In the genomic region with DNA sequence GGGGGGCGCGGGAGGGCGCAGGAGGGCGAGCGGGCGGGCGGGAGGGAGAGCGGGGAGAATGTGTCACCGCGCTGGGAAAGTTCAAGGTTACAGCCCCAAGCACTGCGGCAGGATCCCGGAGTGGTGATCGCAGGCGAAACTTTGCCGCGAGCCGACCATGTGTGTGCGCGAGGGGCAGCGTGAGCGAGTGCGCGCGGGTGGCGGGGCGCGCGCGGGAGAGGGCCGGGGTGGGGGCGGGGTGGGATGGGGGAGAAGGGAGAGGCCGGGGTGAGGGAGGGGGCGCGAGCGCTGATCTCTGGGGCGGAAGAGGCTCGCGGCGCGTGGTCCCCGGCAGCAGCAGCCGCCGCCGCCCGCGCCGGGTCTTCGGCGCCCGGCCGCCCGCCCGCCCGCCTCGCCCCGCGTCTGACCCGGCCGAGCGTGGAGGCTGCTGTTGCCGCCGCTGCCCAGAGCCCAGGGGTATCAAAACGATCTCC, we compare ENCODE assay signal across 1 cellular context.
TF ChIP-seq lines count a peak whose summit lies in the region.

NFIB (minus strand) TSS at position 191 of the 473 bp plus-strand sequence. CDS start 630 bp downstream, outside the sequence.

TF ChIP-seq in HCT116, 20 proteins besides CTCF, POLR2A, EP300 and RAD21 (continued from another document):
- TF ChIP-seq, protein P1, sequence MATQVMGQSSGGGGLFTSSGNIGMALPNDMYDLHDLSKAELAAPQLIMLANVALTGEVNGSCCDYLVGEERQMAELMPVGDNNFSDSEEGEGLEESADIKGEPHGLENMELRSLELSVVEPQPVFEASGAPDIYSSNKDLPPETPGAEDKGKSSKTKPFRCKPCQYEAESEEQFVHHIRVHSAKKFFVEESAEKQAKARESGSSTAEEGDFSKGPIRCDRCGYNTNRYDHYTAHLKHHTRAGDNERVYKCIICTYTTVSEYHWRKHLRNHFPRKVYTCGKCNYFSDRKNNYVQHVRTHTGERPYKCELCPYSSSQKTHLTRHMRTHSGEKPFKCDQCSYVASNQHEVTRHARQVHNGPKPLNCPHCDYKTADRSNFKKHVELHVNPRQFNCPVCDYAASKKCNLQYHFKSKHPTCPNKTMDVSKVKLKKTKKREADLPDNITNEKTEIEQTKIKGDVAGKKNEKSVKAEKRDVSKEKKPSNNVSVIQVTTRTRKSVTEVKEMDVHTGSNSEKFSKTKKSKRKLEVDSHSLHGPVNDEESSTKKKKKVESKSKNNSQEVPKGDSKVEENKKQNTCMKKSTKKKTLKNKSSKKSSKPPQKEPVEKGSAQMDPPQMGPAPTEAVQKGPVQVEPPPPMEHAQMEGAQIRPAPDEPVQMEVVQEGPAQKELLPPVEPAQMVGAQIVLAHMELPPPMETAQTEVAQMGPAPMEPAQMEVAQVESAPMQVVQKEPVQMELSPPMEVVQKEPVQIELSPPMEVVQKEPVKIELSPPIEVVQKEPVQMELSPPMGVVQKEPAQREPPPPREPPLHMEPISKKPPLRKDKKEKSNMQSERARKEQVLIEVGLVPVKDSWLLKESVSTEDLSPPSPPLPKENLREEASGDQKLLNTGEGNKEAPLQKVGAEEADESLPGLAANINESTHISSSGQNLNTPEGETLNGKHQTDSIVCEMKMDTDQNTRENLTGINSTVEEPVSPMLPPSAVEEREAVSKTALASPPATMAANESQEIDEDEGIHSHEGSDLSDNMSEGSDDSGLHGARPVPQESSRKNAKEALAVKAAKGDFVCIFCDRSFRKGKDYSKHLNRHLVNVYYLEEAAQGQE (IDR thresholded peaks at IDR 0.05; ENCODE audit: low read depth): no peak
- TF ChIP-seq ZFX (IDR thresholded peaks at IDR 0.05): no peak
- TF ChIP-seq POLR2AphosphoS5 (IDR thresholded peaks at IDR 0.05; ENCODE audit: low read depth, low read length): no peak
- TF ChIP-seq ELF1 (IDR thresholded peaks at IDR 0.05; ENCODE audit: borderline replicate concordance, low read depth): no peak
- no peak for TF ChIP-seq FOSL1 (IDR thresholded peaks at IDR 0.05; ENCODE audit: low read depth)
- no peak for TF ChIP-seq SRF (IDR thresholded peaks at IDR 0.05; ENCODE audit: low read depth)
TF ChIP-seq in HCT116: peak in this region for 0.
